19 cellular contexts compared by ENCODE assay signal in genomic region chr3:36408146-36408545, GRCh38. TPM values are rescaled to one million over a fixed set of nuclear protein-coding genes. Genes with fewer than 3 reads are reported as not detected.
A peak's percentile ranks its signal among the peaks of the same experiment; 100 is the strongest.
DNase-seq lines count a peak whose midpoint lies in the region; ATAC-seq, FAIRE-seq and TF ChIP-seq lines count a peak whose summit lies in the region.
"Had no signal": no experiment of that assay in that cellular context is flagged by ENCODE, and none has a peak within 500 bp of the region (broad histone marks: within the 10 kb centered on the region; RNA-seq: fewer than 3 reads in every experiment).

No MANE protein-coding gene starts in this region.

- H3K36me3 ChIP-seq in HepG2 (replicated peaks in 1 of 2; ENCODE audit: control insufficient read depth in 1 of 2, insufficient read depth in 2 of 2, low read length in 2 of 2), result no peaks in the 10 kb centered on the region
- no peaks in the 10 kb centered on the region for H3K36me3 ChIP-seq in right lobe of liver
- H3K36me3 ChIP-seq in OCI-LY3 (replicated peaks; ENCODE audit: low read depth, low read length), result no peaks in the 10 kb centered on the region
- no peaks in the 10 kb centered on the region for H3K36me3 ChIP-seq in upper lobe of right lung
- peaks cover 0 to 9% (median 0%) of the 10 kb centered on the region in 3 donors for H3K36me3 ChIP-seq in tibial artery

- CTCF ChIA-PET in HepG2 (lab: Yijun Ruan, JAX; ENCODE audit: low intra/inter-chr PET ratio, low total read pairs), result interaction anchor here (1.2 kb wide), 1 partner anchor 293 kb away, joined by 4 read pairs; no protein-coding TSS in a partner anchor

- no peak overlapping the region for H3K4me2 ChIP-seq in HepG2 (ENCODE audit: low read depth, low read length)
- no peak overlapping the region for H3K4me2 ChIP-seq in OCI-LY3 (ENCODE audit: low read length)

- H3K27ac ChIP-seq in HepG2 (ENCODE audit: extremely low read length, insufficient read depth, low read length) (no peak overlapping the region), right lobe of liver (no peak overlapping the region), OCI-LY3 (ENCODE audit: low read length) (no peak overlapping the region), upper lobe of right lung (no peak overlapping the region), tibial artery (no peak overlapping the region)

- intact Hi-C loops in HepG2 (cut with micrococcal nuclease; ENCODE audit: unreplicated experiment) (loop anchor here (2.0 kb wide), 1 partner anchor 133 kb away; no protein-coding TSS in a partner anchor), right lobe of liver (cut with DNase I) (no loop called here), upper lobe of right lung (cut with DNase I) (no loop called here), tibial artery (cut with DNase I; ENCODE audit: low total_unique reads) (no loop called here)

- TF ChIP-seq POLR2A in HepG2 (IDR thresholded peaks at IDR 0.05; ENCODE audit: insufficient read depth in 1 of 2, low read depth in 2 of 2, low read length in 2 of 2) (no peak), right lobe of liver (IDR thresholded peaks at IDR 0.05) (no peak)

- H3K4me1 Mint-ChIP-seq in endothelial cell (ENCODE audit: unreplicated experiment), result no peaks in the 10 kb centered on the region

- no peaks in the 10 kb centered on the region for H3K9me3 ChIP-seq in HepG2 (ENCODE audit: low read length)
- no peaks in the 10 kb centered on the region for H3K9me3 ChIP-seq in right lobe of liver
- no peaks in the 10 kb centered on the region for H3K9me3 ChIP-seq in OCI-LY3 (ENCODE audit: insufficient read depth, low read length)
- H3K9me3 ChIP-seq in upper lobe of right lung, result no peaks in the 10 kb centered on the region
- H3K9me3 ChIP-seq in tibial artery, result no peaks in the 10 kb centered on the region

- POLR2A ChIA-PET in HepG2 (lab: Yijun Ruan, JAX), result no interaction called here

- BruUV-seq in HepG2 (replicated peaks; lab: Mats Ljungman, UMichigan), result no TSS peak

- no peak overlapping the region for H3K4me3 ChIP-seq in HepG2 (replicated peaks in 1 of 3; ENCODE audit: insufficient read depth in 1 of 3, low read depth in 2 of 3, low read length in 3 of 3)
- no peak overlapping the region for H3K4me3 ChIP-seq in right lobe of liver
- no peak overlapping the region for H3K4me3 ChIP-seq in OCI-LY3 (ENCODE audit: low read length)
- H3K4me3 ChIP-seq in upper lobe of right lung, result no peak overlapping the region
- H3K4me3 ChIP-seq in tibial artery, result no peak overlapping the region

- in situ Hi-C loops in HepG2 (cut with HindIII; ENCODE audit: extremely low pct_ligation_motif_present, low pct_unique_long_range_greater_than_20kb), result no loop called here

- H2AFZ ChIP-seq in HepG2 (ENCODE audit: low read length) (no peak overlapping the region), OCI-LY3 (ENCODE audit: low read depth, low read length) (no peak overlapping the region)

- TF ChIP-seq RAD21 in HepG2 (CRISPR knock-in tag; IDR thresholded peaks at IDR 0.05), result no peak

- H3K27me3 ChIP-seq in HepG2 (ENCODE audit: control insufficient read depth in 1 of 2, insufficient read depth in 2 of 2, low read length in 2 of 2) (no peaks in the 10 kb centered on the region), right lobe of liver (no peaks in the 10 kb centered on the region), OCI-LY3 (ENCODE audit: low read depth, low read length) (no peaks in the 10 kb centered on the region), upper lobe of right lung (no peaks in the 10 kb centered on the region), tibial artery (no peaks in the 10 kb centered on the region)

- no peak overlapping the region for H3K4me3 Mint-ChIP-seq in endothelial cell (ENCODE audit: unreplicated experiment)
- H3K4me3 Mint-ChIP-seq: HFFc6 had no signal

- H4K20me1 ChIP-seq in HepG2 (ENCODE audit: insufficient read depth, low read length) (no peaks in the 10 kb centered on the region; the same call in 1 of the 2 replicates), OCI-LY3 (ENCODE audit: insufficient read depth, low read length) (no peaks in the 10 kb centered on the region)

- no peaks in the 10 kb centered on the region for H3K4me1 ChIP-seq in HepG2 (ENCODE audit: insufficient read depth, low read length)
- no peaks in the 10 kb centered on the region for H3K4me1 ChIP-seq in right lobe of liver
- H3K4me1 ChIP-seq in OCI-LY3 (ENCODE audit: low read length), result no peaks in the 10 kb centered on the region
- no peaks in the 10 kb centered on the region for H3K4me1 ChIP-seq in upper lobe of right lung
- H3K4me1 ChIP-seq in tibial artery, result no peaks in the 10 kb centered on the region

- DNase-seq in HepG2 (ENCODE audit: low spot score) (peak; percentile 1), right lobe of liver (no peak), endothelial cell (ENCODE audit: low spot score) (no peak), upper lobe of right lung (no peak), medulla oblongata (ENCODE audit: extremely low spot score) (no peak), tibial artery (no peak), NCI-H524 treated with DMSO at 0.1 percent for 48 hours (lab: John Stamatoyannopoulos, UW) (no peak)
- DNase-seq: activated naive CD4-positive, alpha-beta T cell treated with anti-CD3 and anti-CD28 coated beads, Interleukin-2, amount 50 U/mL, for 16 hours; foreskin melanocyte; HFFc6; islet precursor cell; NCI-H2081 treated with DMSO at 0.1 percent for 48 hours; retina; stimulated activated naive CD8-positive, alpha-beta T cell treated with anti-CD3 and anti-CD28 coated beads, Interleukin-15, Interleukin-2, amounts not matched to agents 100 U/mL and 50 U/mL, for 24 hours; T-helper 9 cell had no signal

- H3K36me3 Mint-ChIP-seq in endothelial cell (ENCODE audit: low read depth, unreplicated experiment), result no peaks in the 10 kb centered on the region

- H3K27me3 Mint-ChIP-seq in endothelial cell (ENCODE audit: unreplicated experiment), result no peaks in the 10 kb centered on the region

- TF ChIP-seq EP300 in HepG2 (IDR thresholded peaks at IDR 0.05; ENCODE audit: low read depth in 2 of 2, low read length in 2 of 2) (no peak), HepG2 (CRISPR knock-in tag; IDR thresholded peaks at IDR 0.05; ENCODE audit: borderline replicate concordance) (no peak)

- TF ChIP-seq CTCF in HepG2 (CRISPR knock-in tag; IDR thresholded peaks at IDR 0.05) (no peak), right lobe of liver (IDR thresholded peaks at IDR 0.05) (peak in 1 of 4 donors; percentile 9), OCI-LY3 (IDR thresholded peaks at IDR 0.05; ENCODE audit: low read depth, low read length) (peak; percentile 67), endothelial cell (IDR thresholded peaks at IDR 0.05; ENCODE audit: unreplicated experiment) (peak; percentile 49), upper lobe of right lung (IDR thresholded peaks at IDR 0.05) (peak; percentile 38), tibial artery (IDR thresholded peaks at IDR 0.05) (no peak)

- H3K27ac Mint-ChIP-seq in endothelial cell (ENCODE audit: unreplicated experiment), result no peak overlapping the region
- H3K27ac Mint-ChIP-seq: HFFc6 had no signal

- no peaks in the 10 kb centered on the region for H3K9me3 Mint-ChIP-seq in endothelial cell (ENCODE audit: unreplicated experiment)

- H3K79me2 ChIP-seq in HepG2 (ENCODE audit: insufficient read depth, low read length) (no peaks in the 10 kb centered on the region), OCI-LY3 (ENCODE audit: low read length) (no peaks in the 10 kb centered on the region)

- WGBS in HepG2 (ENCODE audit: low lambda C conversion rate), result 13% methylated on average over 1 of the region's 1 CpG
- 50% methylated on average over 1 of the region's 1 CpG for WGBS in right lobe of liver (ENCODE audit: insufficient coverage, low coverage, low lambda C conversion rate, missing lambda C conversion rate)

- H3K9ac ChIP-seq in HepG2 (ENCODE audit: insufficient read depth, low read depth, low read length) (no peak overlapping the region), OCI-LY3 (ENCODE audit: low read length) (no peak overlapping the region)

- FAIRE-seq in HepG2 (lab: Jason Lieb, UNC), result no peak
- FAIRE-seq: colon, GM18507 had no signal

- ATAC-seq in HepG2 (no peak; the same call in 2 of the 3 replicates), right lobe of liver (no peak), upper lobe of right lung (peak; percentile 41)
- ATAC-seq: stimulated activated naive CD8-positive, alpha-beta T cell treated with anti-CD3 and anti-CD28 coated beads, Interleukin-15, Interleukin-2, amounts not matched to agents 100 U/mL and 50 U/mL, for 24 hours had no signal

TF ChIP-seq in HepG2, 621 proteins besides CTCF, POLR2A, EP300 and RAD21:
- TF ChIP-seq ZFP36L1 (CRISPR knock-in tag; IDR thresholded peaks at IDR 0.05) (no peak), STAG1 (CRISPR knock-in tag; IDR thresholded peaks at IDR 0.05) (peak; percentile 31)

RNA-seq across cellular contexts. Expression of gene STAC, which starts 27.8 kb away (rescaled TPM):
- total RNA-seq in HepG2 (2016; rRNA removed; fragmentation: Illumina TruSeq; extraction: Trizol) (not detected in 2 replicates), right lobe of liver (1 to 10 TPM in 1 of 6 experiments, under 1 TPM in 5; 0.19 to 1.2 (median 0.70) TPM), endothelial cell (ENCODE audit: unreplicated experiment) (0.18 TPM), upper lobe of right lung (25.3 TPM)
- total RNA-seq in HepG2 (2016; cell fraction: cytosol; rRNA removed; fragmentation: Illumina TruSeq; extraction: Trizol; ENCODE audit: low read depth), result not detected in 2 replicates
- not detected in 2 replicates for total RNA-seq in HepG2 (2016; cell fraction: insoluble cytoplasmic fraction; rRNA removed; fragmentation: Illumina TruSeq; extraction: Trizol)
- total RNA-seq in HepG2 (2016; cell fraction: membrane; rRNA removed; fragmentation: Illumina TruSeq; extraction: Trizol), result not detected in 2 replicates
- not detected in 2 replicates for total RNA-seq in HepG2 (2016; cell fraction: nucleus; rRNA removed; fragmentation: Illumina TruSeq; extraction: Trizol)
- 0.01 TPM in 1 of 2 replicates, not detected in the other for polyA plus RNA-seq in HepG2 (2011; rRNA removed)
- polyA plus RNA-seq in HepG2 (2011; cell fraction: cytosol; rRNA removed), result not detected in 2 replicates
- not detected in 2 replicates for polyA plus RNA-seq in HepG2 (2011; cell fraction: nucleus; rRNA removed)
- not detected in 2 replicates for polyA plus RNA-seq in HepG2 (2012)
- not detected in 2 replicates for polyA plus RNA-seq in HepG2 (2016; cell fraction: cytosol; fragmentation: Illumina TruSeq; extraction: Trizol; ENCODE audit: low read depth)
- polyA plus RNA-seq in HepG2 (2016; cell fraction: insoluble cytoplasmic fraction; fragmentation: Illumina TruSeq; extraction: Trizol; ENCODE audit: low read depth), result not detected in 2 replicates
- polyA plus RNA-seq in HepG2 (2016; cell fraction: membrane; fragmentation: Illumina TruSeq; extraction: Trizol; ENCODE audit: low read depth), result not detected in 2 replicates
- polyA plus RNA-seq in HepG2 (2016; cell fraction: nucleus; fragmentation: Illumina TruSeq; extraction: Trizol; ENCODE audit: insufficient read depth, low read depth), result not detected in 2 replicates
- polyA minus RNA-seq in HepG2 (2011; rRNA and poly(A)+ RNA removed; ENCODE audit: low replicate concordance), result 7.6 TPM in 1 of 2 replicates, not detected in the other
- not detected in 2 replicates for polyA minus RNA-seq in HepG2 (2011; cell fraction: cytosol; rRNA and poly(A)+ RNA removed)
- polyA minus RNA-seq in HepG2 (2011; cell fraction: nucleus; rRNA and poly(A)+ RNA removed), result not detected in 2 replicates
- total RNA-seq: activated CD8-positive, alpha-beta memory T cell treated with anti-CD3 and anti-CD28 coated beads for 36 hours; HFFc6 had no signal

Comparison
In these comparisons a context has a peak if more than half of its experiments do, and no peak if none do; other contexts are left out.
1. CTCF ChIP-seq: peak in OCI-LY3 (single experiment), endothelial cell (single experiment) and upper lobe of right lung (single experiment); none in HepG2 (single experiment) and tibial artery (0 of 2).
2. RNA of gene STAC, which starts 27.8 kb away (total RNA-seq): 25.3 TPM in upper lobe of right lung (single experiment); 0.19 to 1.2 TPM in right lobe of liver, 0.18 TPM in endothelial cell (single experiment) and not detected in HepG2; every median in the first group is over 10 times any median in the second.